In the genomic region with DNA sequence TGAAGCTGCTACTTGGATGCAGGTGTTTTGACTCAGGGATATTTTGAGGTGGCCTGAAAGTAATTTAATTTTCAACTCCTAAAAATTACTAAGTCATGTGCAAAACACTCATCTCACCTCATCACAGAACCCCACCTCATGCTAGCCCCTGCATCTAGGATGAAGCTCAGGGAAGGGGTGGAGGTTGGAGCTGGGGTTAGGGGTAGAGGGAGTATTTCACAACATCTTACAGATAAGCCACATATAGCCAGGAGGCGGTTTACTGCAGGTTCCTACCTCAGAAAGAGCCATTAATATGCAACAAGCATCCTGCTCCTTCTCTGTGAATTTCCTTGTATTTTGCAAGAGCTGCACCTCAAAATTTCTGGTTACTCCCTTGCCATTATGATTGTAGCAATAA, we compare ENCODE assay signal across 1 cellular context.
TF ChIP-seq lines count a peak whose summit lies in the region.

No MANE protein-coding gene starts in this region.

TF ChIP-seq in HCT116, 20 proteins besides CTCF, POLR2A, EP300 and RAD21 (continued from another document):
- TF ChIP-seq, protein P1, sequence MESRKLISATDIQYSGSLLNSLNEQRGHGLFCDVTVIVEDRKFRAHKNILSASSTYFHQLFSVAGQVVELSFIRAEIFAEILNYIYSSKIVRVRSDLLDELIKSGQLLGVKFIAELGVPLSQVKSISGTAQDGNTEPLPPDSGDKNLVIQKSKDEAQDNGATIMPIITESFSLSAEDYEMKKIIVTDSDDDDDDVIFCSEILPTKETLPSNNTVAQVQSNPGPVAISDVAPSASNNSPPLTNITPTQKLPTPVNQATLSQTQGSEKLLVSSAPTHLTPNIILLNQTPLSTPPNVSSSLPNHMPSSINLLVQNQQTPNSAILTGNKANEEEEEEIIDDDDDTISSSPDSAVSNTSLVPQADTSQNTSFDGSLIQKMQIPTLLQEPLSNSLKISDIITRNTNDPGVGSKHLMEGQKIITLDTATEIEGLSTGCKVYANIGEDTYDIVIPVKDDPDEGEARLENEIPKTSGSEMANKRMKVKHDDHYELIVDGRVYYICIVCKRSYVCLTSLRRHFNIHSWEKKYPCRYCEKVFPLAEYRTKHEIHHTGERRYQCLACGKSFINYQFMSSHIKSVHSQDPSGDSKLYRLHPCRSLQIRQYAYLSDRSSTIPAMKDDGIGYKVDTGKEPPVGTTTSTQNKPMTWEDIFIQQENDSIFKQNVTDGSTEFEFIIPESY (IDR thresholded peaks at IDR 0.05; ENCODE audit: extremely low read depth, insufficient replicate concordance, low read length) = no peak
- TF ChIP-seq, protein P2, sequence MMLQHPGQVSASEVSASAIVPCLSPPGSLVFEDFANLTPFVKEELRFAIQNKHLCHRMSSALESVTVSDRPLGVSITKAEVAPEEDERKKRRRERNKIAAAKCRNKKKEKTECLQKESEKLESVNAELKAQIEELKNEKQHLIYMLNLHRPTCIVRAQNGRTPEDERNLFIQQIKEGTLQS (IDR thresholded peaks at IDR 0.05) = no peak
- TF ChIP-seq TCF7L2 (IDR thresholded peaks at IDR 0.05; ENCODE audit: borderline replicate concordance, extremely low read depth, insufficient read depth, insufficient read length) = no peak
- TF ChIP-seq ZFX (IDR thresholded peaks at IDR 0.05) = no peak
